In genomic region chr15:69160141-69160975, GRCh38 we compare ENCODE assay signal across 8 cellular contexts. TPM values are rescaled to one million over a fixed set of nuclear protein-coding genes. Genes with fewer than 3 reads are reported as not detected.
DNase-seq lines count a peak whose midpoint lies in the region; ATAC-seq and TF ChIP-seq lines count a peak whose summit lies in the region.

Gene GLCE, plus strand, starts transcription at chr15:69160635. Its CDS starts 95,172 bp downstream, at chr15:69255807.

- H3K9ac ChIP-seq in SU-DHL-6 (ENCODE audit: low read length), result peak within 1 kb of the TSS; percentile 93

- no peaks in the 10 kb centered on the region for H3K9me2 ChIP-seq in SU-DHL-6 (replicated peaks; ENCODE audit: insufficient read depth, low read length)

- H3K4me2 ChIP-seq in SU-DHL-6 (ENCODE audit: low read depth, low read length, poor library complexity, severe bottlenecking), result peak within 1 kb of the TSS; percentile 90

- peak within 1 kb of the TSS; percentile 57 for H3K27ac Mint-ChIP-seq in activated naive CD8-positive, alpha-beta T cell treated with anti-CD3 and anti-CD28 coated beads, Interleukin-2, amount 50 U/mL, for 24 hours

- TF ChIP-seq POLR2A in ovary (IDR thresholded peaks at IDR 0.05), result peak; percentile 56

- H3K9me3 ChIP-seq in SU-DHL-6 (ENCODE audit: insufficient read depth, low read length) (no peaks in the 10 kb centered on the region), ovary (no peaks in the 10 kb centered on the region), thymus (ENCODE audit: control insufficient read depth) (no peaks in the 10 kb centered on the region)

- H3K27me3 ChIP-seq in SU-DHL-6 (ENCODE audit: low read length), result no peaks in the 10 kb centered on the region
- no peaks in the 10 kb centered on the region for H3K27me3 ChIP-seq in ovary
- H3K27me3 ChIP-seq in thymus (ENCODE audit: control insufficient read depth, insufficient read depth), result no peaks in the 10 kb centered on the region

- DNase-seq in GM12864 (ENCODE audit: low read depth) (peak; percentile 75), NCI-H1417 (lab: John Stamatoyannopoulos, UW) (peak; percentile 94 to 99 (median 99)), Right ventricle myocardium superior (peak; percentile 97), ovary (peak; percentile 94 to 97 (median 95))
- DNase-seq in activated naive CD8-positive, alpha-beta T cell treated with anti-CD3 and anti-CD28 coated beads, Interleukin-2, amount 50 U/mL, for 24 hours, result peak; percentile 93

- H2AFZ ChIP-seq in SU-DHL-6 (ENCODE audit: low read depth, low read length, severe bottlenecking), result peak within 1 kb of the TSS; percentile 99

- intact Hi-C loops in Right ventricle myocardium superior (cut with DNase I) (loop anchor here (10.0 kb wide), 2 partner anchors 104 to 106 kb away; no protein-coding TSS in a partner anchor), ovary (cut with DNase I) (no loop called here)

- no peaks in the 10 kb centered on the region for H3K36me3 Mint-ChIP-seq in activated naive CD8-positive, alpha-beta T cell treated with anti-CD3 and anti-CD28 coated beads, Interleukin-2, amount 50 U/mL, for 24 hours (ENCODE audit: low read depth)

- TF ChIP-seq CTCF in GM12864 (IDR thresholded peaks at IDR 0.05; ENCODE audit: low read depth, low read length, missing control alignments), result no peak
- no peak for TF ChIP-seq CTCF in SU-DHL-6 (IDR thresholded peaks at IDR 0.05; ENCODE audit: insufficient read depth, low read length, poor library complexity, severe bottlenecking)
- TF ChIP-seq CTCF in ovary (IDR thresholded peaks at IDR 0.05), result no peak

- H4K20me1 ChIP-seq in SU-DHL-6 (ENCODE audit: low read depth, low read length), result peaks cover 17% of the 10 kb centered on the region

- 0 to 1% (median 1%) methylated on average over 65 to 75 of the region's 75 CpGs for WGBS in ovary, 3 donors
- under 1% methylated on average over 75 of the region's 75 CpGs for WGBS in thymus

- H3K36me3 ChIP-seq in SU-DHL-6 (ENCODE audit: low read length), result no peaks in the 10 kb centered on the region
- H3K36me3 ChIP-seq in ovary, result no peaks in the 10 kb centered on the region
- H3K36me3 ChIP-seq in thymus (ENCODE audit: control insufficient read depth, insufficient read depth), result no peaks in the 10 kb centered on the region

- H3K27ac ChIP-seq in SU-DHL-6 (ENCODE audit: low read depth, low read length) (no peak within 1 kb of the TSS), ovary (peak within 1 kb of the TSS; percentile 64 to 72), thymus (ENCODE audit: low read depth) (peak within 1 kb of the TSS; percentile 82)

- peaks cover 2% of the 10 kb centered on the region for H3K27me3 Mint-ChIP-seq in activated naive CD8-positive, alpha-beta T cell treated with anti-CD3 and anti-CD28 coated beads, Interleukin-2, amount 50 U/mL, for 24 hours

- no peaks in the 10 kb centered on the region for H3K9me3 Mint-ChIP-seq in activated naive CD8-positive, alpha-beta T cell treated with anti-CD3 and anti-CD28 coated beads, Interleukin-2, amount 50 U/mL, for 24 hours

- H3K4me1 Mint-ChIP-seq in activated naive CD8-positive, alpha-beta T cell treated with anti-CD3 and anti-CD28 coated beads, Interleukin-2, amount 50 U/mL, for 24 hours, result peaks cover 13% of the 10 kb centered on the region

- H3K4me1 ChIP-seq in ovary (ENCODE audit: insufficient read depth), result no peaks in the 10 kb centered on the region
- H3K4me1 ChIP-seq in thymus (ENCODE audit: control insufficient read depth, insufficient read depth, low read length), result peaks cover 8% of the 10 kb centered on the region

- peak within 1 kb of the TSS; percentile 90 for H3K4me3 Mint-ChIP-seq in activated naive CD8-positive, alpha-beta T cell treated with anti-CD3 and anti-CD28 coated beads, Interleukin-2, amount 50 U/mL, for 24 hours

- peak within 1 kb of the TSS; percentile 87 for H3K4me3 ChIP-seq in GM12864 (ENCODE audit: low read depth, low read length)
- H3K4me3 ChIP-seq in SU-DHL-6 (ENCODE audit: insufficient read depth, low read length, poor library complexity, severe bottlenecking), result peak within 1 kb of the TSS; percentile 97
- H3K4me3 ChIP-seq in ovary, result peak within 1 kb of the TSS; percentile 95
- peak within 1 kb of the TSS; percentile 95 for H3K4me3 ChIP-seq in thymus (ENCODE audit: low read length)

- ATAC-seq in HG02759 (IDR thresholded peaks at IDR 0.05; ENCODE audit: unreplicated experiment) (peak; percentile 96), Right ventricle myocardium superior (ENCODE audit: poor library complexity) (peak; percentile 99)
- ATAC-seq in activated naive CD8-positive, alpha-beta T cell treated with anti-CD3 and anti-CD28 coated beads, Interleukin-2, amount 50 U/mL, for 24 hours, result peak; percentile 95

- peaks cover 5% of the 10 kb centered on the region; the same call in 1 of the 2 replicates for H3K79me2 ChIP-seq in SU-DHL-6 (ENCODE audit: insufficient read depth, low read length)

- H3F3A ChIP-seq in SU-DHL-6 (ENCODE audit: insufficient read depth), result no peaks in the 10 kb centered on the region

- no peak for TF ChIP-seq EP300 in ovary (IDR thresholded peaks at IDR 0.05)

RNA-seq across cellular contexts. Expression of gene GLCE, which starts in this region (rescaled TPM):
- total RNA-seq in Right ventricle myocardium superior, result 7.6 TPM
- 10 to 100 TPM; 12.2 to 23.2 (median 17.5) TPM for total RNA-seq in ovary
- polyA plus RNA-seq in ovary, result 10 to 100 TPM; 13.0 to 15.6 TPM
- 7.3 TPM for polyA plus RNA-seq in thymus
